1 cellular context compared by ENCODE assay signal in genomic region chr11:842370-843002, GRCh38.
TF ChIP-seq lines count a peak whose summit lies in the region.

Gene POLR2L, minus strand, starts transcription at chr11:842529. Its CDS starts 21 bp downstream, at chr11:842508.
Gene TSPAN4, plus strand, starts transcription at chr11:842852. Its CDS starts 7,453 bp downstream, at chr11:850305.

TF ChIP-seq in HepG2, 621 proteins besides CTCF, POLR2A, EP300 and RAD21 (continued from another document and continues in another):
- no peak for TF ChIP-seq ZNF142 (CRISPR knock-in tag; IDR thresholded peaks at IDR 0.05)
- TF ChIP-seq ETV5 (CRISPR knock-in tag; IDR thresholded peaks at IDR 0.05; ENCODE audit: borderline replicate concordance) = no peak
- TF ChIP-seq ZNF337 (CRISPR knock-in tag; IDR thresholded peaks at IDR 0.05; ENCODE audit: borderline replicate concordance, low read depth) = no peak
- TF ChIP-seq SOX6 (IDR thresholded peaks at IDR 0.05) = no peak
- no peak for TF ChIP-seq SOX6 (CRISPR knock-in tag; IDR thresholded peaks at IDR 0.05)
- TF ChIP-seq AFF4 (CRISPR knock-in tag; IDR thresholded peaks at IDR 0.05) = no peak
- TF ChIP-seq SCMH1 (CRISPR knock-in tag; IDR thresholded peaks at IDR 0.05; ENCODE audit: borderline replicate concordance) = no peak
- 0 out of 2 replicates have a peak, but pooled peaks have one; percentile 10 for TF ChIP-seq HINFP (CRISPR knock-in tag; IDR thresholded peaks at IDR 0.05; ENCODE audit: low read depth)
- TF ChIP-seq TRIM24 (CRISPR knock-in tag; IDR thresholded peaks at IDR 0.05) = no peak
- 0 out of 2 replicates have a peak, but pooled peaks have one; percentile 34 for TF ChIP-seq SP2 (CRISPR knock-in tag; IDR thresholded peaks at IDR 0.05)
- no peak for TF ChIP-seq ZNF234 (CRISPR knock-in tag; conservative IDR thresholded peaks at IDR 0.05)
- no peak for TF ChIP-seq FUBP1 (CRISPR knock-in tag; IDR thresholded peaks at IDR 0.05; ENCODE audit: borderline replicate concordance)
- 0 out of 2 replicates have a peak, but pooled peaks have one; percentile 2 for TF ChIP-seq ZNF180 (CRISPR knock-in tag; IDR thresholded peaks at IDR 0.05; ENCODE audit: borderline replicate concordance, low read depth)
- TF ChIP-seq ETS1 (CRISPR knock-in tag; IDR thresholded peaks at IDR 0.05) = no peak
- no peak for TF ChIP-seq MTF1 (CRISPR knock-in tag; IDR thresholded peaks at IDR 0.05)
- TF ChIP-seq HDAC2 (CRISPR knock-in tag; IDR thresholded peaks at IDR 0.05) = peak; percentile 33; the same call in 1 of the 2 replicates
- no peak for TF ChIP-seq ATAD3A (CRISPR knock-in tag; IDR thresholded peaks at IDR 0.05)
- TF ChIP-seq ZNF672 (CRISPR knock-in tag; IDR thresholded peaks at IDR 0.05) = no peak
- TF ChIP-seq TAF1 (CRISPR knock-in tag; IDR thresholded peaks at IDR 0.05) = peak; percentile 91
- TF ChIP-seq ZBTB7B (CRISPR knock-in tag; IDR thresholded peaks at IDR 0.05) = no peak
- no peak; the same call in 1 of the 2 replicates for TF ChIP-seq ZNF777 (CRISPR knock-in tag; IDR thresholded peaks at IDR 0.05)
- no peak for TF ChIP-seq KAT7 (CRISPR knock-in tag; IDR thresholded peaks at IDR 0.05; ENCODE audit: borderline replicate concordance)
- TF ChIP-seq CENPT (CRISPR knock-in tag; IDR thresholded peaks at IDR 0.05; ENCODE audit: low read depth) = no peak
- no peak for TF ChIP-seq JUNB (CRISPR knock-in tag; IDR thresholded peaks at IDR 0.05; ENCODE audit: borderline replicate concordance)
- TF ChIP-seq MAFK (conservative IDR thresholded peaks at IDR 0.05 in 1 of 2, IDR thresholded peaks at IDR 0.05 in 1 of 2; ENCODE audit: low read length in 2 of 2) = no peak
- no peak for TF ChIP-seq GTF2F1 (IDR thresholded peaks at IDR 0.05; ENCODE audit: low read length)
- no peak for TF ChIP-seq ZNF468 (CRISPR knock-in tag; IDR thresholded peaks at IDR 0.05)
- peak; percentile 60; the same call in 1 of the 2 replicates for TF ChIP-seq ZNF274 (CRISPR knock-in tag; IDR thresholded peaks at IDR 0.05)
- TF ChIP-seq RFXANK (CRISPR knock-in tag; IDR thresholded peaks at IDR 0.05) = no peak
- TF ChIP-seq POLR2AphosphoS2 (IDR thresholded peaks at IDR 0.05; ENCODE audit: low read depth, low read length) = peak; percentile 77; the same call in 1 of the 2 replicates
- TF ChIP-seq AGO2 (optimal IDR thresholded peaks at IDR 0.05; ENCODE audit: low read depth, low read length) = peak; percentile 88
- no peak for TF ChIP-seq ZBTB37 (CRISPR knock-in tag; IDR thresholded peaks at IDR 0.05)
- 0 out of 2 replicates have a peak, but pooled peaks have one; percentile 49 for TF ChIP-seq MAZ (IDR thresholded peaks at IDR 0.05; ENCODE audit: borderline replicate concordance, low read depth, low read length)
- TF ChIP-seq MAZ (CRISPR knock-in tag; IDR thresholded peaks at IDR 0.05; ENCODE audit: low read depth) = peak; percentile 79
- no peak for TF ChIP-seq PLSCR1 (CRISPR knock-in tag; IDR thresholded peaks at IDR 0.05; ENCODE audit: borderline replicate concordance)
- no peak for TF ChIP-seq ARID3A (IDR thresholded peaks at IDR 0.05; ENCODE audit: low read depth, low read length)
- TF ChIP-seq SP1 (IDR thresholded peaks at IDR 0.05) = no peak; the same call in 1 of the 2 replicates
- TF ChIP-seq SP1 (CRISPR knock-in tag; IDR thresholded peaks at IDR 0.05) = peak; percentile 78
- no peak for TF ChIP-seq SMC3 (IDR thresholded peaks at IDR 0.05; ENCODE audit: low read length)
- TF ChIP-seq TERF1 (CRISPR knock-in tag; IDR thresholded peaks at IDR 0.05) = no peak
- TF ChIP-seq EEA1 (CRISPR knock-in tag; IDR thresholded peaks at IDR 0.05; ENCODE audit: borderline replicate concordance) = no peak
- no peak for TF ChIP-seq ZNF317 (CRISPR knock-in tag; IDR thresholded peaks at IDR 0.05)
- TF ChIP-seq NR3C1 (CRISPR knock-in tag; IDR thresholded peaks at IDR 0.05) = no peak
- TF ChIP-seq ZNF496 (CRISPR knock-in tag; IDR thresholded peaks at IDR 0.05; ENCODE audit: insufficient replicate concordance) = no peak
- TF ChIP-seq ZNF205 (CRISPR knock-in tag; IDR thresholded peaks at IDR 0.05) = peak; percentile 26; the same call in 1 of the 2 replicates
- no peak for TF ChIP-seq NBN (conservative IDR thresholded peaks at IDR 0.05)
- peak; percentile 99 for TF ChIP-seq MXI1 (IDR thresholded peaks at IDR 0.05; ENCODE audit: borderline replicate concordance, low read depth, low read length)
